17 cellular contexts compared by ENCODE assay signal in the genomic region with DNA sequence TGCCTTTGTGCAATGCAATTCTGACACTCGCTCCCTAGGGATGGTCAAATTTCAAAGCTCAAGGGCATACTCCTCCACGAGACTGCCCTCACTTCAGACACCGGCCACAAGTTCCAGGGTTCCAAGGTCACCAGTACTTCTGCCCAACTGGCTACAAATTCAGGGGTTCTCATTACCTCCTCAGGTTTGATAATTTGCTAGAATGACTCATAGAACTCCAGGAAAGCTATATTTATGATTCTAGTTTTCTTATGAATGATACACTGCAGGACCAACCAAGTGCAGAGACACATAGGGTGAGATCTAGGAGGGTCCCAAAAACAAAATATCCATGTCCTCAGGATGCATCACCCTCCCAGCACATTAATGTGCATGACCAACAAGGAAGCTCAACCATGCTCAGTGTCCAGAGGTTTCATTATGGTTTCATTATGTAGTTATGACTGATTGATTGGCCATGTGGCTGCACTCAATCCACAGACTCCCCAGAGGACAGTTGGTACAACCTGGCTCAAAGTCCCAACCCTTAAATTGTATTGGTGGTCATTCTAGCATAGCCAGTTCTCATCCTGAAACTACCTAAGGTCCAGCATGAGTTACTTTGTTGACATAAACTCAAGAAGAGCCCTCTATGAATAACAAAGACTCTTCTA.
DNase-seq lines count a peak whose midpoint lies in the region; ATAC-seq lines count a peak whose summit lies in the region.
"Had no signal": no experiment of that assay in that cellular context is flagged by ENCODE, and none has a peak within 500 bp of the region (broad histone marks: within the 10 kb centered on the region; RNA-seq: fewer than 3 reads in every experiment).

No MANE protein-coding gene starts in this region.

- DNase-seq in NK-92 (lab: John Stamatoyannopoulos, UW; ENCODE audit: unreplicated experiment) = no peak
- DNase-seq in hippocampal formation (lab: John Stamatoyannopoulos, UW) = no peak
- DNase-seq in T1000 (lab: John Stamatoyannopoulos, UW) = no peak
- no peak for DNase-seq in NCI-H1048 (lab: John Stamatoyannopoulos, UW)
- DNase-seq: activated CD4-positive, alpha-beta T cell treated with anti-CD3 and anti-CD28 coated beads, Interleukin-2, amount 10 ng/mL, durations not matched to agents 24 days and 14 days; amygdala; CD4-positive, alpha-beta T cell; MG63; NCI-H2081; NCI-H82; right lobe of liver; stimulated activated naive CD4-positive, alpha-beta T cell treated with Interleukin-2 at 50 U/mL for 16 hours; T-helper 9 cell had no signal

- peak; percentile 61 for ATAC-seq in GM18498 (IDR thresholded peaks at IDR 0.05; ENCODE audit: unreplicated experiment)
- peak; percentile 82 for ATAC-seq in GM19395 (IDR thresholded peaks at IDR 0.05; ENCODE audit: unreplicated experiment)
- ATAC-seq in HG02798 (IDR thresholded peaks at IDR 0.05; ENCODE audit: poor library complexity, unreplicated experiment) = peak; percentile 73
- peak; percentile 84 for ATAC-seq in HG03342 (IDR thresholded peaks at IDR 0.05; ENCODE audit: unreplicated experiment)
- ATAC-seq: right lobe of liver had no signal
